27 cellular contexts compared by ENCODE assay signal in the genomic region with DNA sequence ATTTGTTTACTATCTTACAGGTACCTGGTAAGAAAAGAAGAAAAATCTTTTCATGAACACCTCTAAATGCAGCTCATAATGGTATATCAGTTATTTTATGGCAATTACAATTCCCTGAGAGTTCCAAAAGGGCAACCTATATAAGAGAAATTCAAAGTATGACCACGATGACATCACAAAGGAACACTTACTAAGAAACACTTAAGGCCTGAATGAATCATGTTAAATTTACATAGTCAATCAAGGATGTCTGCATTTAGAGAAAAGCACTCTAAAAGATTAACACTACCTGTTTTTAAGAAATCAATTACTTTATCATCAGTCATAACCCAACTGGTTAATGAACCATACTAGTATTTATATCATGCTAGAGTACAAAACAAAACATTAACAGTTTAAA.
DNase-seq lines count a peak whose midpoint lies in the region; ATAC-seq and TF ChIP-seq lines count a peak whose summit lies in the region.
"Had no signal": no experiment of that assay in that cellular context is flagged by ENCODE, and none has a peak within 500 bp of the region (broad histone marks: within the 10 kb centered on the region; RNA-seq: fewer than 3 reads in every experiment).

No MANE protein-coding gene starts in this region.

- H3K27me3 ChIP-seq in GM23248 (replicated peaks; ENCODE audit: insufficient read depth) (no peaks in the 10 kb centered on the region), mesenchymal stem cell (ENCODE audit: control insufficient read depth in 1 of 2, insufficient read depth in 1 of 2, low read length in 2 of 2) (no peaks in the 10 kb centered on the region), breast epithelium (no peaks in the 10 kb centered on the region)
- H3K27me3 ChIP-seq: BLaER1 treated with 17β-estradiol and CSF1 and Interleukin-3, amounts not matched to agents 10 nM and 100 nM; brain microvascular endothelial cell; Peyer's patch; tibial nerve had no signal

- no peak overlapping the region for H3K23ac ChIP-seq in mesenchymal stem cell (ENCODE audit: low read length in 2 of 2)

- no peak overlapping the region for H3K4ac ChIP-seq in mesenchymal stem cell (ENCODE audit: low read depth in 1 of 2, low read length in 2 of 2)

- no peaks in the 10 kb centered on the region for H4K20me1 ChIP-seq in GM23248 (ENCODE audit: insufficient read depth)

- no peak overlapping the region for H3K27ac ChIP-seq in GM23248
- H3K27ac ChIP-seq in mesenchymal stem cell (ENCODE audit: low read length, poor library complexity, severe bottlenecking) = no peak overlapping the region
- no peak overlapping the region for H3K27ac ChIP-seq in breast epithelium
- H3K27ac ChIP-seq: BLaER1 treated with 17β-estradiol and CSF1 and Interleukin-3, amounts not matched to agents 10 nM and 100 nM; brain microvascular endothelial cell; Peyer's patch; tibial nerve; VCaP had no signal

- TF ChIP-seq CTCF in epithelial cell of esophagus (IDR thresholded peaks at IDR 0.05; ENCODE audit: insufficient read depth, low read depth, low read length, missing control alignments) (no peak), GM10248 (IDR thresholded peaks at IDR 0.05; ENCODE audit: control extremely low read depth, extremely low read depth, low read depth, missing control alignments) (no peak), breast epithelium (IDR thresholded peaks at IDR 0.05) (no peak)

- no peak overlapping the region for H2AK5ac ChIP-seq in mesenchymal stem cell (ENCODE audit: low read length, severe bottlenecking)

- no peaks in the 10 kb centered on the region for H3K79me2 ChIP-seq in GM23248 (ENCODE audit: insufficient read depth)

- H2AFZ ChIP-seq in GM23248 = no peak overlapping the region
- no peak overlapping the region for H2AFZ ChIP-seq in mesenchymal stem cell (ENCODE audit: low read depth, low read length)

- WGBS in GM23248 (ENCODE audit: low coverage in 1 of 2, low lambda C conversion rate in 2 of 2, missing lambda C conversion rate in 2 of 2), 2 experiments = 96 to 100% methylated on average over 1 of the region's 1 CpG
- WGBS in mesenchymal stem cell = no CpG with 5 or more reads among the region's 1 CpG

- H2BK5ac ChIP-seq in mesenchymal stem cell (ENCODE audit: low read depth, low read length, poor library complexity, severe bottlenecking) = no peak overlapping the region

- H3K79me1 ChIP-seq in mesenchymal stem cell (replicated peaks; ENCODE audit: low read length, poor library complexity, severe bottlenecking) = peaks cover 1% of the 10 kb centered on the region

- no peak overlapping the region for H3K14ac ChIP-seq in mesenchymal stem cell (ENCODE audit: low read length in 2 of 2)

- in situ Hi-C loops in GM23248 (cut with MboI) = no loop called here

- TF ChIP-seq POLR2A in breast epithelium (IDR thresholded peaks at IDR 0.05) = no peak

- no peaks in the 10 kb centered on the region for H3F3A ChIP-seq in GM23248 (ENCODE audit: insufficient read depth)

- CTCF ChIA-PET in GM10248 (lab: Yijun Ruan, JAX) = no interaction called here

- 0 out of 2 replicates have a peak, but pooled peaks cover 6% of the 10 kb centered on the region for H3K36me3 ChIP-seq in GM23248 (ENCODE audit: low read depth)
- H3K36me3 ChIP-seq in mesenchymal stem cell (ENCODE audit: control insufficient read depth in 1 of 2, insufficient read depth in 2 of 2, low read depth in 1 of 2, low read length in 2 of 2) = peaks cover 0 to 46% of the 10 kb centered on the region in 2 experiments
- H3K36me3 ChIP-seq in breast epithelium = peaks cover 3% of the 10 kb centered on the region
- H3K36me3 ChIP-seq: brain microvascular endothelial cell had no signal

- no peak overlapping the region for H2BK120ac ChIP-seq in mesenchymal stem cell (ENCODE audit: low read depth, low read length)

- H3K9me3 ChIP-seq in GM23248 (ENCODE audit: low read depth) (no peaks in the 10 kb centered on the region), mesenchymal stem cell (ENCODE audit: control insufficient read depth, low read length) (no peaks in the 10 kb centered on the region), breast epithelium (no peaks in the 10 kb centered on the region)
- H3K9me3 ChIP-seq: Caco-2, Peyer's patch had no signal

- H4K8ac ChIP-seq in mesenchymal stem cell (ENCODE audit: low read length) = no peak overlapping the region

- DNase-seq in GM23248 (peak; percentile 40), M059J (ENCODE audit: low read depth) (peak; percentile 7), epithelial cell of esophagus (ENCODE audit: low read depth) (peak; percentile 35), mesenchymal stem cell (peak; percentile 20), GM10248 (ENCODE audit: extremely low spot score) (no peak), breast epithelium (ENCODE audit: low spot score in 2 of 2) (no peak)
- DNase-seq: activated CD4-positive, alpha-beta T cell treated with anti-CD3 and anti-CD28 coated beads for 48 hours; activated gamma-delta T cell; activated T-cell treated with anti-CD3 and anti-CD28 coated beads, Interleukin-2, amount 50 U/mL, for 24 hours; brain microvascular endothelial cell; Caco-2; DMS79; glutamatergic neuron; islet precursor cell; left ventricle myocardium superior; NCI-H1092; NCI-H1694; NCI-H446; NCI-H748 treated with DMSO at 0.1 percent for 48 hours; Peyer's patch; right cardiac atrium; SIG-M5; SW 1271 had no signal

- no peak overlapping the region for H3K4me2 ChIP-seq in GM23248 (ENCODE audit: unreplicated experiment)
- H3K4me2 ChIP-seq in mesenchymal stem cell (ENCODE audit: low read length, poor library complexity, severe bottlenecking) = no peak overlapping the region
- H3K4me2 ChIP-seq: BLaER1 treated with 17β-estradiol and CSF1 and Interleukin-3, amounts not matched to agents 10 nM and 100 nM had no signal

- no peak overlapping the region for H4K91ac ChIP-seq in mesenchymal stem cell (ENCODE audit: low read length)

- H3K4me3 ChIP-seq in GM23248 (no peak overlapping the region), epithelial cell of esophagus (ENCODE audit: low read length) (no peak overlapping the region), mesenchymal stem cell (ENCODE audit: insufficient read depth in 1 of 2, low read depth in 1 of 2, low read length in 2 of 2) (no peak overlapping the region), breast epithelium (no peak overlapping the region)
- H3K4me3 ChIP-seq: BLaER1 treated with 17β-estradiol and CSF1 and Interleukin-3, amounts not matched to agents 10 nM and 100 nM; Peyer's patch; tibial nerve had no signal

- H3K9ac ChIP-seq in GM23248 = no peak overlapping the region
- no peak overlapping the region for H3K9ac ChIP-seq in mesenchymal stem cell (ENCODE audit: low read length)
- H3K9ac ChIP-seq: BLaER1 treated with 17β-estradiol and CSF1 and Interleukin-3, amounts not matched to agents 10 nM and 100 nM had no signal

- no peak overlapping the region for H2BK15ac ChIP-seq in mesenchymal stem cell (ENCODE audit: low read depth, poor library complexity, severe bottlenecking)

- H3K4me1 ChIP-seq in GM23248 (ENCODE audit: insufficient read depth) (peaks cover 10% of the 10 kb centered on the region), mesenchymal stem cell (ENCODE audit: control insufficient read depth, insufficient read depth, low read depth, low read length) (no peaks in the 10 kb centered on the region), breast epithelium (no peaks in the 10 kb centered on the region)
- H3K4me1 ChIP-seq: BLaER1 treated with 17β-estradiol and CSF1 and Interleukin-3, amounts not matched to agents 10 nM and 100 nM; Caco-2; Peyer's patch; tibial nerve had no signal

- H3K9me2 ChIP-seq in GM23248 (ENCODE audit: insufficient read depth) = no peaks in the 10 kb centered on the region

- no peak overlapping the region for H2BK12ac ChIP-seq in mesenchymal stem cell (ENCODE audit: low read length in 2 of 2)

- POLR2A ChIA-PET in GM10248 (lab: Yijun Ruan, JAX) = no interaction called here

- intact Hi-C loops in breast epithelium (cut with DNase I; ENCODE audit: low total_unique reads) = no loop called here

- H3K18ac ChIP-seq in mesenchymal stem cell (ENCODE audit: low read depth in 1 of 2, low read length in 2 of 2) = no peak overlapping the region

- no peak for ATAC-seq in GM19452 (IDR thresholded peaks at IDR 0.05; ENCODE audit: unreplicated experiment)
- ATAC-seq: left ventricle myocardium superior, right cardiac atrium had no signal

Comparison
In these comparisons a context has a peak if more than half of its experiments do, and no peak if none do; other contexts are left out.
1. DNase-seq: peak in GM23248 (single experiment), M059J (single experiment), epithelial cell of esophagus (single experiment) and mesenchymal stem cell (single experiment); none in GM10248 (single experiment) and breast epithelium (0 of 2).